ENCODE assay signal across 1 cellular context in genomic region chr1:44377925-44378784, GRCh38.
TF ChIP-seq lines count a peak whose summit lies in the region.

No MANE protein-coding gene starts in this region.

TF ChIP-seq in H1, 55 proteins besides CTCF, POLR2A, EP300 and RAD21 (continued from another document):
- TF ChIP-seq YY1 (IDR thresholded peaks at IDR 0.05; ENCODE audit: low read depth, low read length): peak; percentile 64
- no peak for TF ChIP-seq JUND (IDR thresholded peaks at IDR 0.05; ENCODE audit: low read length)
- TF ChIP-seq SIN3A (conservative IDR thresholded peaks at IDR 0.05 in 1 of 2, IDR thresholded peaks at IDR 0.05 in 1 of 2; ENCODE audit: low read depth in 1 of 2, low read length in 2 of 2): 0 out of 4 replicates have a peak, but pooled peaks of 1 of the 2 experiments have one; percentile 28
- TF ChIP-seq MAFK (IDR thresholded peaks at IDR 0.05; ENCODE audit: low read depth, low read length): no peak
- no peak for TF ChIP-seq HDAC2 (IDR thresholded peaks at IDR 0.05; ENCODE audit: borderline replicate concordance in 1 of 2, low read depth in 2 of 2, low read length in 2 of 2)
- TF ChIP-seq CBX8 (IDR thresholded peaks at IDR 0.05; ENCODE audit: borderline replicate concordance, low read depth, low read length): no peak
